ENCODE assay signal across 15 cellular contexts in the genomic region with DNA sequence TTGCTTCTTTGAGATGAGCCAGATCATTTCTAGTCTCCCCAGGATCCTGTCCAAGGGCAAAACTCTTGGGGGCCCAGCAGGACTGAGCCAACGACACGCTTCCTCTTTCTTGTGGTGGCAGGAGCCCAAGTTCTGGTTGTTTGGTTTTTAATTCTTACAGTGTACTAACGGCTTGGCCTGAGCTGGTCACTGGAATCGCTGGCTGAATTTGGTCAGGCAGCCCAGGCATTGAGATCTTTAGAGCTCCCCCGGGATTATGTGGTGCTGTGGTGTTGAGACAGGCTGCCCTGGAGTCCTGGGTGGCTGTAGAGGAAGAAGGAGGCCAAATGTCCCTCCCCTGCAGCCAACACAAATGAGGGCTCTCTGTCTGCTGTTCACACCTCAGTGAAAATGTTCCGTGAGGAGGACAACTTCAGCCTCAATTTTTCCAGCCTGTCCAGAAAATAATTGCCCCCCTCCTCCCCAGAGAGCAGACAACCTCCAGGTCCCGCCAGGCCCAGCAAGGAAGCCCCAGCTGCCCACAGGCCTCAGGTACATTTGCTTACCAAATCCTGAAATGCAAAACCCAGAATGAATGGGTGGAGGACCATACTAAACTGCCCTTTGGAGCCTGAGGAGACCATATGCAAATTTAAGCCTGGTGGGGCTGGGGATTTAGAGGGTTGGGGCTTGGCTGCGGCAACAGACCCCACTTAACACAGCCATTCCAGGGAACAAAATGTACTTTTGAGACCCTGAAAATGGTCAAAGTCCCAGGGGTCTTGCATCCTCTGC. TPM values are rescaled to one million over a fixed set of nuclear protein-coding genes. Genes with fewer than 3 reads are reported as not detected.
DNase-seq lines count a peak whose midpoint lies in the region; ATAC-seq and TF ChIP-seq lines count a peak whose summit lies in the region.
"Had no signal": no experiment of that assay in that cellular context is flagged by ENCODE, and none has a peak within 500 bp of the region (broad histone marks: within the 10 kb centered on the region; RNA-seq: fewer than 3 reads in every experiment).

No MANE protein-coding gene starts in this region.

- TF ChIP-seq POLR2A in gastroesophageal sphincter (IDR thresholded peaks at IDR 0.05) (no peak), GM18505 (IDR thresholded peaks at IDR 0.05; ENCODE audit: borderline replicate concordance, extremely low read depth, insufficient read depth, insufficient read length) (no peak)

- H4K20me1 ChIP-seq in BLaER1 = no peaks in the 10 kb centered on the region

- no peak for TF ChIP-seq EP300 in gastroesophageal sphincter (IDR thresholded peaks at IDR 0.05)

- peaks cover 22% of the 10 kb centered on the region for H3K4me1 ChIP-seq in BLaER1
- peaks cover 0 to 6% (median 0%) of the 10 kb centered on the region in 3 donors for H3K4me1 ChIP-seq in gastroesophageal sphincter
- H3K4me1 ChIP-seq: SJSA1 had no signal

- ATAC-seq in GM21360 (IDR thresholded peaks at IDR 0.05; ENCODE audit: unreplicated experiment) (peak; percentile 52), gastroesophageal sphincter (peak; percentile 14), GM18505 (IDR thresholded peaks at IDR 0.05; ENCODE audit: unreplicated experiment) (no peak)

- 73% methylated on average over 2 of the region's 8 CpGs; no CpG with 5 or more reads in 1 of the 2 donors for WGBS in gastroesophageal sphincter (ENCODE audit: low coverage in 1 of 2), 2 donors

- H3K36me3 ChIP-seq in BLaER1 (no peaks in the 10 kb centered on the region), gastroesophageal sphincter (no peaks in the 10 kb centered on the region), MG63 (no peaks in the 10 kb centered on the region)
- H3K36me3 ChIP-seq: SJSA1, stomach had no signal

- H3K27me3 ChIP-seq in BLaER1 = no peaks in the 10 kb centered on the region
- H3K27me3 ChIP-seq in gastroesophageal sphincter = no peaks in the 10 kb centered on the region
- no peaks in the 10 kb centered on the region for H3K27me3 ChIP-seq in MG63
- H3K27me3 ChIP-seq: stomach had no signal

- peak overlapping the region; percentile 30; the same call in 1 of the 2 replicates for H3K9ac ChIP-seq in BLaER1

- TF ChIP-seq CTCF in gastroesophageal sphincter (IDR thresholded peaks at IDR 0.05) = no peak

- H3K4me3 ChIP-seq in BLaER1 (no peak overlapping the region), gastroesophageal sphincter (no peak overlapping the region), MG63 (no peak overlapping the region)
- H3K4me3 ChIP-seq: SJSA1, stomach had no signal

- H3K27ac ChIP-seq in BLaER1 (peak overlapping the region; percentile 60), gastroesophageal sphincter (no peak overlapping the region)
- H3K27ac ChIP-seq: SJSA1, stomach had no signal

- H3K4me2 ChIP-seq in BLaER1 = peak overlapping the region; percentile 80

- DNase-seq in NOMO-1 (lab: John Stamatoyannopoulos, UW; ENCODE audit: unreplicated experiment in 2 of 2) (peak; percentile 88 to 93), NCI-H446 (lab: John Stamatoyannopoulos, UW) (no peak), MG63 (no peak), HPDE6-E6E7 (ENCODE audit: extremely low spot score) (no peak)
- DNase-seq: activated CD4-positive, alpha-beta T cell treated with anti-CD3 and anti-CD28 coated beads, Interleukin-2, amount 10 ng/mL, durations not matched to agents 24 days and 14 days; activated naive CD4-positive, alpha-beta T cell treated with Interleukin-2 at 50 U/mL for 16 hours; NCI-H2081; stomach had no signal

- H3K9me3 ChIP-seq in BLaER1 (no peaks in the 10 kb centered on the region), gastroesophageal sphincter (no peaks in the 10 kb centered on the region), MG63 (no peaks in the 10 kb centered on the region)
- H3K9me3 ChIP-seq: SJSA1 had no signal

RNA-seq across cellular contexts. Expression of a gene that starts 23.6 kb away (rescaled TPM):
- total RNA-seq in gastroesophageal sphincter = not detected
- not detected in 2 replicates for total RNA-seq in MG63 (2014; rRNA removed; shearing (Covaris generic); ENCODE audit: low replicate concordance)
- total RNA-seq: activated CD4-positive, alpha-beta T cell treated with anti-CD3 and anti-CD28 coated beads, Interleukin-2, amount 10 ng/mL, durations not matched to agents 24 days and 14 days; cerebellum; kidney epithelial cell; SJSA1 had no signal

RNA-seq across cellular contexts. Expression of a gene that starts 43.2 kb away (rescaled TPM):
- total RNA-seq in gastroesophageal sphincter = not detected
- not detected in 2 replicates for total RNA-seq in MG63 (2014; rRNA removed; shearing (Covaris generic); ENCODE audit: low replicate concordance)
- total RNA-seq: activated CD4-positive, alpha-beta T cell treated with anti-CD3 and anti-CD28 coated beads, Interleukin-2, amount 10 ng/mL, durations not matched to agents 24 days and 14 days; cerebellum; kidney epithelial cell; SJSA1 had no signal

Comparison
In these comparisons a context has a peak if more than half of its experiments do, and no peak if none do; other contexts are left out.
1. DNase-seq: peak in NOMO-1 (2 of 2); none in NCI-H446 (0 of 2), MG63 (single experiment) and HPDE6-E6E7 (single experiment).